In the genomic region with DNA sequence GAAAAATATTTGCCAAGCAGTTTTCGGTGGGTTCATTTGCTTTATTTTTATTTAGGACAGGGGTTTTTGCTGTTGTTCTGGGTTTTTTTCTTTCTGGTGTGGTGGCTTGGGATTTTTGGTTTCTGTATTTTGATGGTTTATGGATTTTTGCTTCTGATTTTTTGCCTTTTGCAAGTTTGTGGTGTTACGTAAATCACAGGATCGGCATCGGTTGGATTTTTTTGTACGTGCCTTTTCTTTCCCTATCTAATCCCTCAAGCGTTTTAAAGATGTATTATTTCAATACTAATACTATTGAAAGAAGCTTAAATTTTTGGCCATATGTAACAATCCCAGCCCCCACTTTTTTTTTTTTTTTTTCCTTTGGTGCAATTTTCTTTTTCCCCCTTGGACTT, we compare ENCODE assay signal across 8 cellular contexts. TPM values are rescaled to one million over a fixed set of nuclear protein-coding genes. Genes with fewer than 3 reads are reported as not detected.
DNase-seq lines count a peak whose midpoint lies in the region; ATAC-seq and TF ChIP-seq lines count a peak whose summit lies in the region.

No MANE protein-coding gene starts in this region.

- TF ChIP-seq POLR2A in stomach (IDR thresholded peaks at IDR 0.05), result no peak

- H3K9me3 ChIP-seq in iPS-18a (ENCODE audit: control insufficient read depth, low read depth, low read length), result no peaks in the 10 kb centered on the region
- H3K9me3 ChIP-seq in stomach, result no peaks in the 10 kb centered on the region

- H3K4me1 Mint-ChIP-seq in activated CD8-positive, alpha-beta T cell treated with anti-CD3 and anti-CD28 coated beads, Interleukin-2, amount 10 ng/mL, durations not matched to agents 7 days and 5 days (ENCODE audit: low read depth), result peaks cover 55% of the 10 kb centered on the region

- 9 to 18% (median 12%) methylated on average over 6 of the region's 6 CpGs for WGBS in stomach, 5 donors

- H3K36me3 ChIP-seq in iPS-18a (ENCODE audit: control insufficient read depth, low read depth, low read length), result no peaks in the 10 kb centered on the region
- H3K36me3 ChIP-seq in stomach, result no peaks in the 10 kb centered on the region

- peak overlapping the region; percentile 97 for H3K9ac ChIP-seq in iPS-18a (ENCODE audit: low read length)

- no peak for TF ChIP-seq EP300 in stomach (IDR thresholded peaks at IDR 0.05)

- TF ChIP-seq CTCF in stomach (IDR thresholded peaks at IDR 0.05), result peak in 1 of 7 experiments; percentile 3

- H3K9me3 Mint-ChIP-seq in activated CD8-positive, alpha-beta T cell treated with anti-CD3 and anti-CD28 coated beads, Interleukin-2, amount 10 ng/mL, durations not matched to agents 7 days and 5 days (ENCODE audit: insufficient read depth), result no peaks in the 10 kb centered on the region

- no peaks in the 10 kb centered on the region for H3K27me3 Mint-ChIP-seq in activated CD8-positive, alpha-beta T cell treated with anti-CD3 and anti-CD28 coated beads, Interleukin-2, amount 10 ng/mL, durations not matched to agents 7 days and 5 days (ENCODE audit: low read depth)

- ATAC-seq in activated CD8-positive, alpha-beta T cell treated with anti-CD3 and anti-CD28 coated beads, Interleukin-2, amount 10 ng/mL, durations not matched to agents 7 days and 5 days, result no peak

- peak overlapping the region; percentile 100 for H3K27ac ChIP-seq in iPS-18a (ENCODE audit: low read length)
- peak overlapping the region in 4 of 5 donors; percentile 93 to 100 (median 98) for H3K27ac ChIP-seq in stomach

- peak overlapping the region; percentile 100 for H3K27ac Mint-ChIP-seq in activated CD8-positive, alpha-beta T cell treated with anti-CD3 and anti-CD28 coated beads, Interleukin-2, amount 10 ng/mL, durations not matched to agents 7 days and 5 days

- H3K4me3 Mint-ChIP-seq in activated CD8-positive, alpha-beta T cell treated with anti-CD3 and anti-CD28 coated beads, Interleukin-2, amount 10 ng/mL, durations not matched to agents 7 days and 5 days, result peak overlapping the region; percentile 100

- CTCF ChIA-PET in activated CD8-positive, alpha-beta T cell treated with anti-CD3 and anti-CD28 coated beads, Interleukin-2, amount 10 ng/mL, durations not matched to agents 7 days and 5 days (lab: Charles Lee), result interaction anchor here (0.8 to 6.4 kb wide), 22 partner anchors 8 to 1295 kb away, joined by 3 to 101 read pairs (median 6); a partner anchor contains a TSS

- peaks cover 30% of the 10 kb centered on the region for H3K36me3 Mint-ChIP-seq in activated CD8-positive, alpha-beta T cell treated with anti-CD3 and anti-CD28 coated beads, Interleukin-2, amount 10 ng/mL, durations not matched to agents 7 days and 5 days (ENCODE audit: low read depth)

- H3K27me3 ChIP-seq in iPS-18a (ENCODE audit: control insufficient read depth, insufficient read depth, low read length) (peaks cover 30% of the 10 kb centered on the region), stomach (no peaks in the 10 kb centered on the region)

- POLR2A ChIA-PET in activated CD8-positive, alpha-beta T cell treated with anti-CD3 and anti-CD28 coated beads, Interleukin-2, amount 10 ng/mL, durations not matched to agents 7 days and 5 days (lab: Charles Lee), result interaction anchor here (0.7 to 9.0 kb wide), 36 partner anchors 34 to 1415 kb away, joined by 3 to 195 read pairs (median 5); a partner anchor contains a TSS

- H3K4me1 ChIP-seq in iPS-18a (ENCODE audit: control insufficient read depth, low read depth, low read length) (peaks cover 56% of the 10 kb centered on the region), stomach (peaks cover 29 to 73% (median 44%) of the 10 kb centered on the region in 4 donors)

- DNase-seq in NCI-H2107 treated with DMSO at 0.1 percent for 48 hours (lab: John Stamatoyannopoulos, UW; ENCODE audit: unreplicated experiment), result peak; percentile 61
- DNase-seq in NCI-H2107 (lab: John Stamatoyannopoulos, UW), result no peak
- DNase-seq in activated CD8-positive, alpha-beta T cell treated with anti-CD3 and anti-CD28 coated beads, Interleukin-2, amount 10 ng/mL, durations not matched to agents 7 days and 5 days, result no peak
- DNase-seq in stomach, result no peak
- DNase-seq in D341Med (ENCODE audit: low spot score), result no peak
- DNase-seq in central memory CD4-positive, alpha-beta T cell, result no peak
- DNase-seq in activated CD4-positive, alpha-beta T cell treated with anti-CD3 and anti-CD28 coated beads for 48 hours, result no peak

- intact Hi-C loops in stomach (cut with DNase I; ENCODE audit: low total_unique reads), result no loop called here

- H3K4me3 ChIP-seq in iPS-18a (ENCODE audit: low read length) (peak overlapping the region; percentile 62), stomach (peak overlapping the region; percentile 57 to 83 (median 70))

RNA-seq across cellular contexts. Expression of a gene that starts 0.8 kb away (rescaled TPM):
- 10 to 100 TPM; 11.8 to 12.6 TPM for total RNA-seq in activated CD8-positive, alpha-beta T cell treated with anti-CD3 and anti-CD28 coated beads, Interleukin-2, amount 10 ng/mL, durations not matched to agents 7 days and 5 days
- total RNA-seq in stomach, result 100 to 1,000 TPM in 1 of 5 donors, 10 to 100 TPM in 4; 11.6 to 112 (median 39.7) TPM
- 10 to 100 TPM; 11.1 to 36.1 (median 23.4) TPM for polyA plus RNA-seq in stomach

RNA-seq across cellular contexts. Expression of a gene that starts 43.7 kb away (rescaled TPM):
- total RNA-seq in activated CD8-positive, alpha-beta T cell treated with anti-CD3 and anti-CD28 coated beads, Interleukin-2, amount 10 ng/mL, durations not matched to agents 7 days and 5 days, result not detected
- total RNA-seq in stomach, result not detected
- polyA plus RNA-seq in stomach, result not detected
